1 cellular context compared by ENCODE assay signal in the genomic region with DNA sequence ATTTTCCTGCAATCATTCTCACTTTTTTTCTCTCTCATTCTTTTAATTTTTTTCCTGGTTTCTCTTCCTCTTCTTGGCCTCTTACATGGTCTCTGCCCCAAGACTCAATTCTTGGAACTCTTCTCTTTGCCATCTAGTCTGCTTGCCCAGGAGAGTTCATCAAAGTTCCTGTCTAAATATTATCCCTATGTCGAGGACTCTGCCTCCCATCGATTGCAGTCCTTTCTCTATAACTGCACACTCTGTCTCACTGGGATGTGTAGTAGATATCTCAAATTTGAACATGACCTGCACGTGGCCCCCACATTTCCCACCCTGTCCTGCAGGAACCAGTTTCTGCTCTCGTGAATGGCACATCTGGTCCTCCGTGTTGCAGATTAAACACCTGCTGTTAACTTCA.
TF ChIP-seq lines count a peak whose summit lies in the region.

No MANE protein-coding gene starts in this region.

TF ChIP-seq in HepG2, 621 proteins besides CTCF, POLR2A, EP300 and RAD21 (continued from another document):
- TF ChIP-seq, protein P1, sequence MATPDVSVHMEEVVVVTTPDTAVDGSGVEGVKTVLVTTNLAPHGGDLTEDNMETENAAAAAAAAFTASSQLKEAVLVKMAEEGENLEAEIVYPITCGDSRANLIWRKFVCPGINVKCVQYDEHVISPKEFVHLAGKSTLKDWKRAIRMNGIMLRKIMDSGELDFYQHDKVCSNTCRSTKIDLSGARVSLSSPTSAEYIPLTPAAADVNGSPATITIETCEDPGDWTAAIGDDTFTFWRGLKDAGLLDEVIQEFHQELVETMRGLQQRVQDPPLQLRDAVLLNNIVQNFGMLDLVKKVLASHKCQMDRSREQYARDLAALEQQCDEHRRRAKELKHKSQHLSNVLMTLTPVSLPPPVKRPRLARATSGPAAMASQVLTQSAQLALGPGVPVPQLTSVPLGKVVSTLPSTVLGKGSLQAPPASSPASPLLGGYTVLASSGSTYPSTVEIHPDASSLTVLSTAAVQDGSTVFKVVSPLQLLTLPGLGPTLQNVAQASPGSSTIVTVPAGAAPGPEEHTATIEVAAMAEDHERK (CRISPR knock-in tag; IDR thresholded peaks at IDR 0.05; ENCODE audit: low read depth) = no peak
- no peak for TF ChIP-seq SNAI1 (CRISPR knock-in tag; IDR thresholded peaks at IDR 0.05; ENCODE audit: borderline replicate concordance)
- TF ChIP-seq U2AF1 (optimal IDR thresholded peaks at IDR 0.05; ENCODE audit: low read depth, low read length) = no peak
- TF ChIP-seq ZNF30 (CRISPR knock-in tag; IDR thresholded peaks at IDR 0.05) = no peak
- no peak for TF ChIP-seq KDM1A (CRISPR knock-in tag; IDR thresholded peaks at IDR 0.05)
- TF ChIP-seq, protein P2, sequence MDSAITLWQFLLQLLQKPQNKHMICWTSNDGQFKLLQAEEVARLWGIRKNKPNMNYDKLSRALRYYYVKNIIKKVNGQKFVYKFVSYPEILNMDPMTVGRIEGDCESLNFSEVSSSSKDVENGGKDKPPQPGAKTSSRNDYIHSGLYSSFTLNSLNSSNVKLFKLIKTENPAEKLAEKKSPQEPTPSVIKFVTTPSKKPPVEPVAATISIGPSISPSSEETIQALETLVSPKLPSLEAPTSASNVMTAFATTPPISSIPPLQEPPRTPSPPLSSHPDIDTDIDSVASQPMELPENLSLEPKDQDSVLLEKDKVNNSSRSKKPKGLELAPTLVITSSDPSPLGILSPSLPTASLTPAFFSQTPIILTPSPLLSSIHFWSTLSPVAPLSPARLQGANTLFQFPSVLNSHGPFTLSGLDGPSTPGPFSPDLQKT (CRISPR knock-in tag; IDR thresholded peaks at IDR 0.05; ENCODE audit: borderline replicate concordance) = no peak
- TF ChIP-seq RELA (CRISPR knock-in tag; IDR thresholded peaks at IDR 0.05) = no peak
- TF ChIP-seq JUNB (CRISPR knock-in tag; IDR thresholded peaks at IDR 0.05; ENCODE audit: borderline replicate concordance) = no peak
- no peak for TF ChIP-seq MAFK (conservative IDR thresholded peaks at IDR 0.05 in 1 of 2, IDR thresholded peaks at IDR 0.05 in 1 of 2; ENCODE audit: low read length in 2 of 2)
- TF ChIP-seq, protein P3, sequence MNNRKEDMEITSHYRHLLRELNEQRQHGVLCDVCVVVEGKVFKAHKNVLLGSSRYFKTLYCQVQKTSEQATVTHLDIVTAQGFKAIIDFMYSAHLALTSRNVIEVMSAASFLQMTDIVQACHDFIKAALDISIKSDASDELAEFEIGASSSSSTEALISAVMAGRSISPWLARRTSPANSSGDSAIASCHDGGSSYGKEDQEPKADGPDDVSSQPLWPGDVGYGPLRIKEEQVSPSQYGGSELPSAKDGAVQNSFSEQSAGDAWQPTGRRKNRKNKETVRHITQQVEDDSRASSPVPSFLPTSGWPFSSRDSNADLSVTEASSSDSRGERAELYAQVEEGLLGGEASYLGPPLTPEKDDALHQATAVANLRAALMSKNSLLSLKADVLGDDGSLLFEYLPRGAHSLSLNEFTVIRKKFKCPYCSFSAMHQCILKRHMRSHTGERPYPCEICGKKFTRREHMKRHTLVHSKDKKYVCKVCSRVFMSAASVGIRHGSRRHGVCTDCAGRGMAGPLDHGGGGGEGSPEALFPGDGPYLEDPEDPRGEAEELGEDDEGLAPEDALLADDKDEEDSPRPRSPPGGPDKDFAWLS (CRISPR knock-in tag; IDR thresholded peaks at IDR 0.05; ENCODE audit: borderline replicate concordance) = no peak
- TF ChIP-seq TGIF2 (CRISPR knock-in tag; IDR thresholded peaks at IDR 0.05) = no peak
- TF ChIP-seq, protein P4, sequence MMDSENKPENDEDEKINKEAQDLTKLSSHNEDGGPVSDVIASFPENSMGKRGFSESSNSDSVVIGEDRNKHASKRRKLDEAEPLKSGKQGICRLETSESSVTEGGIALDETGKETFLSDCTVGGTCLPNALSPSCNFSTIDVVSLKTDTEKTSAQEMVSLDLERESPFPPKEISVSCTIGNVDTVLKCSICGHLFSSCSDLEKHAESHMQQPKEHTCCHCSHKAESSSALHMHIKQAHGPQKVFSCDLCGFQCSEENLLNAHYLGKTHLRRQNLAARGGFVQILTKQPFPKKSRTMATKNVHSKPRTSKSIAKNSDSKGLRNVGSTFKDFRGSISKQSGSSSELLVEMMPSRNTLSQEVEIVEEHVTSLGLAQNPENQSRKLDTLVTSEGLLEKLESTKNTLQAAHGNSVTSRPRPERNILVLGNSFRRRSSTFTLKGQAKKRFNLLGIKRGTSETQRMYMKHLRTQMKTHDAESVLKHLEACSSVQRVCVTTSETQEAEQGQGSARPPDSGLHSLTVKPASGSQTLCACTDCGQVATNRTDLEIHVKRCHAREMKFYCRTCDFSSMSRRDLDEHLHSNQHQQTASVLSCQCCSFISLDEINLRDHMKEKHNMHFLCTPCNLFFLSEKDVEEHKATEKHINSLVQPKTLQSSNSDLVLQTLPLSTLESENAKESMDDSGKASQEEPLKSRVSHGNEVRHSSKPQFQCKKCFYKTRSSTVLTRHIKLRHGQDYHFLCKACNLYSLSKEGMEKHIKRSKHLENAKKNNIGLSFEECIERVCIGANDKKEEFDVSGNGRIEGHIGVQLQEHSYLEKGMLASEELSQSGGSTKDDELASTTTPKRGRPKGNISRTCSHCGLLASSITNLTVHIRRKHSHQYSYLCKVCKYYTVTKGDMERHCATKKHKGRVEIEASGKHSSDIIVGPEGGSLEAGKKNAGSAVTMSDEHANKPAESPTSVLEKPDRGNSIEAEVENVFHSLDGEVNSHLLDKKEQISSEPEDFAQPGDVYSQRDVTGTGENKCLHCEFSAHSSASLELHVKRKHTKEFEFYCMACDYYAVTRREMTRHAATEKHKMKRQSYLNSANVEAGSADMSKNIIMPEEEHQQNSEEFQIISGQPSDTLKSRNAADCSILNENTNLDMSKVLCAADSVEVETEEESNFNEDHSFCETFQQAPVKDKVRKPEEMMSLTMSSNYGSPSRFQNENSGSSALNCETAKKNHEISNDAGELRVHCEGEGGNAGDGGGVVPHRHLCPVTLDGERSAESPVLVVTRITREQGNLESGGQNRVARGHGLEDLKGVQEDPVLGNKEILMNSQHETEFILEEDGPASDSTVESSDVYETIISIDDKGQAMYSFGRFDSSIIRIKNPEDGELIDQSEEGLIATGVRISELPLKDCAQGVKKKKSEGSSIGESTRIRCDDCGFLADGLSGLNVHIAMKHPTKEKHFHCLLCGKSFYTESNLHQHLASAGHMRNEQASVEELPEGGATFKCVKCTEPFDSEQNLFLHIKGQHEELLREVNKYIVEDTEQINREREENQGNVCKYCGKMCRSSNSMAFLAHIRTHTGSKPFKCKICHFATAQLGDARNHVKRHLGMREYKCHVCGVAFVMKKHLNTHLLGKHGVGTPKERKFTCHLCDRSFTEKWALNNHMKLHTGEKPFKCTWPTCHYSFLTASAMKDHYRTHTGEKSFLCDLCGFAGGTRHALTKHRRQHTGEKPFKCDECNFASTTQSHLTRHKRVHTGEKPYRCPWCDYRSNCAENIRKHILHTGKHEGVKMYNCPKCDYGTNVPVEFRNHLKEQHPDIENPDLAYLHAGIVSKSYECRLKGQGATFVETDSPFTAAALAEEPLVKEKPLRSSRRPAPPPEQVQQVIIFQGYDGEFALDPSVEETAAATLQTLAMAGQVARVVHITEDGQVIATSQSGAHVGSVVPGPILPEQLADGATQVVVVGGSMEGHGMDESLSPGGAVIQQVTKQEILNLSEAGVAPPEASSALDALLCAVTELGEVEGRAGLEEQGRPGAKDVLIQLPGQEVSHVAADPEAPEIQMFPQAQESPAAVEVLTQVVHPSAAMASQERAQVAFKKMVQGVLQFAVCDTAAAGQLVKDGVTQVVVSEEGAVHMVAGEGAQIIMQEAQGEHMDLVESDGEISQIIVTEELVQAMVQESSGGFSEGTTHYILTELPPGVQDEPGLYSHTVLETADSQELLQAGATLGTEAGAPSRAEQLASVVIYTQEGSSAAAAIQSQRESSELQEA (CRISPR knock-in tag; IDR thresholded peaks at IDR 0.05; ENCODE audit: not compliant biosample characterization) = no peak
- no peak for TF ChIP-seq HNRNPLL (IDR thresholded peaks at IDR 0.05; ENCODE audit: low read depth, low read length, poor library complexity, severe bottlenecking)
TF ChIP-seq in HepG2: peak in this region for 0.
